ENCODE assay signal across 8 cellular contexts in genomic region chr2:179410552-179411356, GRCh38.
A peak's percentile ranks its signal among the peaks of the same experiment; 100 is the strongest.
DNase-seq lines count a peak whose midpoint lies in the region; ATAC-seq, FAIRE-seq and TF ChIP-seq lines count a peak whose summit lies in the region.

No MANE protein-coding gene starts in this region.

- H2AK5ac ChIP-seq in IMR-90 (ENCODE audit: low read depth, low read length): no peak overlapping the region

- TF ChIP-seq RAD21 in IMR-90 (IDR thresholded peaks at IDR 0.05; ENCODE audit: low read length): peak; percentile 71

- no CpG with 5 or more reads among the region's 8 CpGs for WGBS in IMR-90 (ENCODE audit: extremely low coverage in 2 of 2, insufficient read length in 1 of 2), 2 experiments

- H3K9me1 ChIP-seq in IMR-90 (ENCODE audit: insufficient read depth, low read length): no peaks in the 10 kb centered on the region; the same call in 1 of the 2 replicates

- DNase-seq in G401 (ENCODE audit: low spot score): peak; percentile 83
- peak; percentile 65 for DNase-seq in IMR-90
- DNase-seq in OCI-M1 (lab: John Stamatoyannopoulos, UW): peak; percentile 84
- DNase-seq in bronchial epithelial cell (ENCODE audit: low read depth): peak; percentile 57
- DNase-seq in left colon: peak; percentile 15 to 23
- peak; percentile 57 for DNase-seq in stromal cell of bone marrow (ENCODE audit: low read depth)
- DNase-seq in activated gamma-delta T cell (lab: John Stamatoyannopoulos, UW): no peak

- no peak for FAIRE-seq in bronchial epithelial cell (lab: Jason Lieb, UNC)

- no peak overlapping the region for H3K9ac ChIP-seq in IMR-90 (ENCODE audit: low read depth, low read length)

- H2BK5ac ChIP-seq in IMR-90 (ENCODE audit: low read depth, low read length, poor library complexity, severe bottlenecking): no peak overlapping the region

- no peaks in the 10 kb centered on the region for H4K20me1 ChIP-seq in IMR-90 (ENCODE audit: insufficient read depth, low read length)

- H4K8ac ChIP-seq in IMR-90 (ENCODE audit: low read depth in 2 of 2, low read length in 2 of 2): no peak overlapping the region

- no peak overlapping the region for H3K14ac ChIP-seq in IMR-90 (replicated peaks; ENCODE audit: low read depth, low read length)

- TF ChIP-seq POLR2A in IMR-90 (IDR thresholded peaks at IDR 0.05; ENCODE audit: low read depth, low read length): no peak

- no peaks in the 10 kb centered on the region for H3K9me3 ChIP-seq in IMR-90 (ENCODE audit: control insufficient read depth, insufficient read depth, low read length)

- no peak overlapping the region for H3K23ac ChIP-seq in IMR-90 (ENCODE audit: low read depth, low read length)

- peak; percentile 81 for ATAC-seq in GM21423 (IDR thresholded peaks at IDR 0.05; ENCODE audit: unreplicated experiment)
- ATAC-seq in IMR-90 (ENCODE audit: low read depth): peak; percentile 88
- peak; percentile 53 for ATAC-seq in left colon

- H3K18ac ChIP-seq in IMR-90 (ENCODE audit: low read depth, low read length): no peak overlapping the region

- in situ Hi-C loops in G401 (cut with HindIII; ENCODE audit: low sequenced_read_pairs) (no loop called here), IMR-90 (cut with MboI; ENCODE audit: low sequenced_read_pairs) (loop anchor here (25.0 kb wide), 1 partner anchor 652 kb away; no protein-coding TSS in a partner anchor)

- H4K91ac ChIP-seq in IMR-90 (ENCODE audit: insufficient read depth, low read depth, low read length): no peak overlapping the region

- no peak overlapping the region for H4K5ac ChIP-seq in IMR-90 (ENCODE audit: low read depth, low read length)

- H3K4me1 ChIP-seq in IMR-90 (ENCODE audit: control insufficient read depth, insufficient read depth, low read length): 0 out of 2 replicates have a peak, but pooled peaks cover 2% of the 10 kb centered on the region

- dilution Hi-C loops in IMR-90 (cut with HindIII; ENCODE audit: low sequenced_read_pairs, unreplicated experiment): no loop called here

- no peak overlapping the region for H3K27ac ChIP-seq in IMR-90 (ENCODE audit: insufficient read depth, low read length)

- H2BK20ac ChIP-seq in IMR-90 (ENCODE audit: low read depth, low read length): no peak overlapping the region

- H3K4me2 ChIP-seq in IMR-90 (ENCODE audit: low read depth, low read length): no peak overlapping the region

- H3K36me3 ChIP-seq in IMR-90 (ENCODE audit: control insufficient read depth, insufficient read depth, low read length) (no peaks in the 10 kb centered on the region), bronchial epithelial cell (ENCODE audit: control insufficient read depth, insufficient read depth, low read length) (no peaks in the 10 kb centered on the region)

- CTCF ChIA-PET in IMR-90 (lab: Yijun Ruan, JAX): interaction anchor here (0.6 to 2.3 kb wide), 9 partner anchors 10 to 502 kb away, joined by 3 to 7 read pairs (median 4); no protein-coding TSS in a partner anchor

- H3K79me1 ChIP-seq in IMR-90 (ENCODE audit: low read depth in 1 of 2, low read length in 2 of 2): no peaks in the 10 kb centered on the region

- intact Hi-C loops in IMR-90 (cut with micrococcal nuclease): loop anchor here (1.0 kb wide), 2 partner anchors 191 to 341 kb away; no protein-coding TSS in a partner anchor
- intact Hi-C loops in left colon (cut with DNase I, micrococcal nuclease): no loop called here

- no peak overlapping the region for H2BK120ac ChIP-seq in IMR-90 (ENCODE audit: low read depth, low read length)

- no peak overlapping the region for H3K4me3 ChIP-seq in IMR-90 (ENCODE audit: insufficient read depth, low read depth, low read length)
- no peak overlapping the region for H3K4me3 ChIP-seq in bronchial epithelial cell (ENCODE audit: low read depth, low read length)

- no peak overlapping the region for H2AK9ac ChIP-seq in IMR-90 (replicated peaks; ENCODE audit: low read depth, low read length, poor library complexity)

- no peak overlapping the region for H3K4ac ChIP-seq in IMR-90 (ENCODE audit: low read depth, low read length)

- TF ChIP-seq CTCF in IMR-90 (conservative IDR thresholded peaks at IDR 0.05; ENCODE audit: low read depth, low read length) (peak; percentile 67), bronchial epithelial cell (IDR thresholded peaks at IDR 0.05; ENCODE audit: insufficient read depth, low read length, severe bottlenecking) (peak; percentile 73)

- H3K27me3 ChIP-seq in IMR-90 (ENCODE audit: control insufficient read depth, insufficient read depth, low read length) (no peaks in the 10 kb centered on the region; the same call in 1 of the 2 replicates), bronchial epithelial cell (ENCODE audit: control insufficient read depth, insufficient read depth, low read length) (no peaks in the 10 kb centered on the region)

- H2BK15ac ChIP-seq in IMR-90 (ENCODE audit: low read depth, low read length): no peak overlapping the region

- POLR2A ChIA-PET in IMR-90 (lab: Charles Lee; ENCODE audit: unreplicated experiment): no interaction called here

- H3K56ac ChIP-seq in IMR-90 (ENCODE audit: extremely low read depth, insufficient read depth, low read length): no peak overlapping the region

- H2AFZ ChIP-seq in IMR-90 (replicated peaks; ENCODE audit: low read length, poor library complexity): peak overlapping the region; percentile 46

- no TSS peak for BruUV-seq in IMR-90 (replicated peaks; lab: Mats Ljungman, UMichigan)

TF ChIP-seq in IMR-90, 13 proteins besides CTCF, POLR2A, EP300 and RAD21:
- TF ChIP-seq SMC3 (IDR thresholded peaks at IDR 0.05; ENCODE audit: low read depth, low read length): peak; percentile 73
- TF ChIP-seq RCOR1 (IDR thresholded peaks at IDR 0.05; ENCODE audit: insufficient replicate concordance, low read length): no peak
